Comparison of ENCODE assay signal across 10 cellular contexts in the genomic region with DNA sequence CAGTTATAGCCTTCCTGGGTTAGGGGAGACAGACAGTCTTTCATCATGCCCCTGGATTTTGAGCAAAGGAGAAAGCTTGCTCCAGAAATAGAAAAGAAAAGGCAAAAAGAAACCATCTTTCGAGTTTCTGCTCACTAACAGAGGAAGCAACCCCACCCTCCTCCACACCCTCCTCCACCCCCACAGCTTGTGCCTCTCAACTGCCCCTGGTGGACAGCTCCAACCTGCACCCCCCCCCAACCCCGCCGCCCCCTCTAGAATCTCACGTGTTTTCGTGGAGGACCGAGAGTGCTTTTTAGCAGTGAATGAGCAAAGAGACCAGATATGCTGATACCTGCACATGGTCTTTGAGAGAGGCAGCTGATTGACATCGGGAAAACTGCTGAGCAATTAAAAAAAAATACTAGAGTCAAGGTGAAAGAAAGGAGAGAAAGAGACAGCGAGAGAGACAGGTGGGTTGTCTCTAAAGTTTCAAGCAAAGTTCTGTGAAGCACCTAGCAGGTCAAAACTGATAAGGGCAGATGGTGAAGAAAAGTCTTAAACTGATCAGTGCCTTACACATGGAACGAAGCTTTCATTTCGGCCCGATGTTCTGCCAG.
DNase-seq lines count a peak whose midpoint lies in the region; ATAC-seq, FAIRE-seq and TF ChIP-seq lines count a peak whose summit lies in the region.
"Had no signal": no experiment of that assay in that cellular context is flagged by ENCODE, and none has a peak within 500 bp of the region (broad histone marks: within the 10 kb centered on the region; RNA-seq: fewer than 3 reads in every experiment).

No MANE protein-coding gene starts in this region.

- FAIRE-seq in GM12878 (lab: Jason Lieb, UNC): no peak
- FAIRE-seq: A204.1 had no signal

- no peaks in the 10 kb centered on the region; a peak in 1 of 4 replicates for H3K27me3 ChIP-seq in GM12878 (replicated peaks in 1 of 2; ENCODE audit: control insufficient read depth in 2 of 2, insufficient read depth in 2 of 2, low read length in 1 of 2)
- no peaks in the 10 kb centered on the region for H3K27me3 ChIP-seq in naive thymus-derived CD4-positive, alpha-beta T cell (ENCODE audit: control insufficient read depth in 2 of 2, insufficient read depth in 2 of 2, low read length in 2 of 2)

- H3K4me3 Mint-ChIP-seq in naive thymus-derived CD4-positive, alpha-beta T cell: peak overlapping the region in 1 of 10 donors; percentile 20

- no peaks in the 10 kb centered on the region for H3K9me3 ChIP-seq in GM12878 (replicated peaks; ENCODE audit: control insufficient read depth, insufficient read depth, low read length)
- no peaks in the 10 kb centered on the region for H3K9me3 ChIP-seq in naive thymus-derived CD4-positive, alpha-beta T cell (ENCODE audit: control insufficient read depth in 2 of 3, low read length in 3 of 3)
- H3K9me3 ChIP-seq: prostate gland had no signal

- no peak overlapping the region for H3K27ac ChIP-seq in GM12878 (ENCODE audit: control insufficient read depth, insufficient read depth)
- no peak overlapping the region for H3K27ac ChIP-seq in naive thymus-derived CD4-positive, alpha-beta T cell (ENCODE audit: low read depth, low read length)
- H3K27ac ChIP-seq: prostate gland had no signal

- no peak overlapping the region for H3K4me3 ChIP-seq in GM12878
- no peak overlapping the region for H3K4me3 ChIP-seq in naive thymus-derived CD4-positive, alpha-beta T cell (ENCODE audit: low read length)

- SMC1A ChIA-PET in GM12878 (lab: Charles Lee; ENCODE audit: uncharacterized antibody, unreplicated experiment): interaction anchor here (1.1 to 1.4 kb wide), 4 partner anchors 10 to 492 kb away, joined by 3 to 4 read pairs (median 4); no protein-coding TSS in a partner anchor

- peaks cover 0 to 16% (median 6%) of the 10 kb centered on the region in 11 donors for H3K9me3 Mint-ChIP-seq in naive thymus-derived CD4-positive, alpha-beta T cell

- no peak overlapping the region for H3K9ac ChIP-seq in GM12878 (ENCODE audit: control insufficient read depth, insufficient read depth, low read length)

- ATAC-seq in GM12878: peak; percentile 69
- peak; percentile 60 for ATAC-seq in naive thymus-derived CD4-positive, alpha-beta T cell
- no peak for ATAC-seq in GM18511 (IDR thresholded peaks at IDR 0.05; ENCODE audit: unreplicated experiment)

- TF ChIP-seq CTCF in GM12878 (IDR thresholded peaks at IDR 0.05 in 2 of 3, conservative IDR thresholded peaks at IDR 0.05 in 1 of 3; ENCODE audit: control insufficient read depth in 2 of 3, extremely low read depth in 1 of 3, insufficient read depth in 1 of 3, low read depth in 3 of 3, low read length in 3 of 3): peak in 2 of 3 experiments; percentile 13 to 21; a peak in 1 of 6 replicates

- H3K36me3 ChIP-seq in GM12878 (ENCODE audit: control insufficient read depth in 2 of 2, insufficient read depth in 2 of 2, low read length in 1 of 2): no peaks in the 10 kb centered on the region
- no peaks in the 10 kb centered on the region for H3K36me3 ChIP-seq in naive thymus-derived CD4-positive, alpha-beta T cell (ENCODE audit: control insufficient read depth in 2 of 3, insufficient read depth in 3 of 3, low read length in 3 of 3)
- H3K36me3 ChIP-seq: prostate gland had no signal

- H3K27ac Mint-ChIP-seq in naive thymus-derived CD4-positive, alpha-beta T cell: no peak overlapping the region

- no peak overlapping the region for H3K4me2 ChIP-seq in GM12878 (ENCODE audit: control insufficient read depth, insufficient read depth)

- DNase-seq in DMS 273 (lab: John Stamatoyannopoulos, UW; ENCODE audit: unreplicated experiment) (peak; percentile 60), DMS 273 treated with DMSO at 0.1 percent for 48 hours (lab: John Stamatoyannopoulos, UW) (no peak), MV-4-11 (lab: John Stamatoyannopoulos, UW) (peak; percentile 60), GM12878 (ENCODE audit: low read depth, low spot score) (no peak), midbrain (lab: John Stamatoyannopoulos, UW) (no peak)
- DNase-seq in naive thymus-derived CD4-positive, alpha-beta T cell: no peak
- DNase-seq in activated CD4-positive, CD25-positive, alpha-beta regulatory T cell (lab: John Stamatoyannopoulos, UW): no peak

- RAD21 ChIA-PET in GM12878 (lab: Charles Lee; ENCODE audit: unreplicated experiment): interaction anchor here (1.2 kb wide), 1 partner anchor 360 kb away, joined by 3 read pairs; no protein-coding TSS in a partner anchor

- peaks cover 0 to 4% (median 0%) of the 10 kb centered on the region in 7 donors for H3K4me1 Mint-ChIP-seq in naive thymus-derived CD4-positive, alpha-beta T cell

- H3K79me2 ChIP-seq in GM12878 (ENCODE audit: control insufficient read depth, insufficient read depth, low read length): no peaks in the 10 kb centered on the region

- in situ Hi-C loops in GM12878 (cut with MboI): no loop called here

- CTCF ChIA-PET in GM12878 (lab: Yijun Ruan, JAX): interaction anchor here (0.9 kb wide), 1 partner anchor 10 kb away, joined by 3 read pairs; no protein-coding TSS in a partner anchor
- CTCF ChIA-PET in naive thymus-derived CD4-positive, alpha-beta T cell (lab: Charles Lee): no interaction called here

- H3K27me3 Mint-ChIP-seq in naive thymus-derived CD4-positive, alpha-beta T cell: peaks cover 7 to 50% (median 35%) of the 10 kb centered on the region in 5 donors

- no peak overlapping the region for H2AFZ ChIP-seq in GM12878 (ENCODE audit: control insufficient read depth, low read depth, low read length)

- BruUV-seq in GM12878 (replicated peaks; lab: Mats Ljungman, UMichigan): no TSS peak

- WGBS in GM12878 (ENCODE audit: insufficient coverage, insufficient replicate concordance, low lambda C conversion rate, missing lambda C conversion rate): 21% methylated on average over 10 of the region's 11 CpGs

- no peak for TF ChIP-seq EP300 in GM12878 (IDR thresholded peaks at IDR 0.05; ENCODE audit: borderline replicate concordance in 1 of 2, control insufficient read depth in 1 of 2, low read depth in 2 of 2, low read length in 2 of 2)

- POLR2A ChIA-PET in GM12878 (lab: Charles Lee): no interaction called here
- POLR2A ChIA-PET in naive thymus-derived CD4-positive, alpha-beta T cell (lab: Charles Lee): no interaction called here

- no peaks in the 10 kb centered on the region for H3K36me3 Mint-ChIP-seq in naive thymus-derived CD4-positive, alpha-beta T cell

- no peaks in the 10 kb centered on the region for H4K20me1 ChIP-seq in GM12878 (ENCODE audit: control insufficient read depth, insufficient read depth)

- TF ChIP-seq RAD21 in GM12878 (IDR thresholded peaks at IDR 0.05; ENCODE audit: insufficient read depth, low read depth, low read length): no peak

- H3K4me1 ChIP-seq in GM12878 (ENCODE audit: control insufficient read depth, insufficient read depth, low read length): no peaks in the 10 kb centered on the region
- H3K4me1 ChIP-seq in naive thymus-derived CD4-positive, alpha-beta T cell (ENCODE audit: control insufficient read depth in 2 of 2, insufficient read depth in 2 of 2, low read length in 2 of 2): no peaks in the 10 kb centered on the region
- H3K4me1 ChIP-seq: prostate gland had no signal

- intact Hi-C loops in GM12878 (cut with micrococcal nuclease; ENCODE audit: unreplicated experiment): loop anchor here (10.0 kb wide), 1 partner anchor 358 kb away; the partner anchor contains the start of gene KIF26B
- intact Hi-C loops in naive thymus-derived CD4-positive, alpha-beta T cell (cut with micrococcal nuclease): no loop called here

- no peak for TF ChIP-seq POLR2A in GM12878 (IDR thresholded peaks at IDR 0.05; ENCODE audit: low read depth, low read length)

TF ChIP-seq in GM12878, 131 proteins besides CTCF, POLR2A, EP300 and RAD21:
- TF ChIP-seq RAD51 (IDR thresholded peaks at IDR 0.05) (no peak), KLF5 (IDR thresholded peaks at IDR 0.05; ENCODE audit: partially characterized antibody) (no peak), CREB1 (IDR thresholded peaks at IDR 0.05; ENCODE audit: low read depth) (no peak), RB1 (IDR thresholded peaks at IDR 0.05; ENCODE audit: borderline replicate concordance) (no peak), ATF2 (IDR thresholded peaks at IDR 0.05; ENCODE audit: low read length) (no peak), EGR1 (IDR thresholded peaks at IDR 0.05; ENCODE audit: borderline replicate concordance in 1 of 2, low read depth in 2 of 2, low read length in 2 of 2) (0 out of 3 replicates have a peak, but pooled peaks of 1 of the 2 experiments have one; percentile 5), GABPA (IDR thresholded peaks at IDR 0.05; ENCODE audit: low read depth) (no peak)
- TF ChIP-seq, protein P1, sequence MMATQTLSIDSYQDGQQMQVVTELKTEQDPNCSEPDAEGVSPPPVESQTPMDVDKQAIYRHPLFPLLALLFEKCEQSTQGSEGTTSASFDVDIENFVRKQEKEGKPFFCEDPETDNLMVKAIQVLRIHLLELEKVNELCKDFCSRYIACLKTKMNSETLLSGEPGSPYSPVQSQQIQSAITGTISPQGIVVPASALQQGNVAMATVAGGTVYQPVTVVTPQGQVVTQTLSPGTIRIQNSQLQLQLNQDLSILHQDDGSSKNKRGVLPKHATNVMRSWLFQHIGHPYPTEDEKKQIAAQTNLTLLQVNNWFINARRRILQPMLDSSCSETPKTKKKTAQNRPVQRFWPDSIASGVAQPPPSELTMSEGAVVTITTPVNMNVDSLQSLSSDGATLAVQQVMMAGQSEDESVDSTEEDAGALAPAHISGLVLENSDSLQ (IDR thresholded peaks at IDR 0.05): no peak

Comparison
In these comparisons a context has a peak if more than half of its experiments do, and no peak if none do; other contexts are left out.
1. DNase-seq: peak in DMS 273 (single experiment) and MV-4-11 (single experiment); none in DMS 273 treated with DMSO at 0.1 percent for 48 hours (single experiment), GM12878 (single experiment), naive thymus-derived CD4-positive, alpha-beta T cell (0 of 9), midbrain (single experiment) and activated CD4-positive, CD25-positive, alpha-beta regulatory T cell (0 of 4).